In genomic region chr2:190794466-190795184, GRCh38 we compare ENCODE assay signal across 26 cellular contexts.
DNase-seq lines count a peak whose midpoint lies in the region; ATAC-seq, FAIRE-seq and TF ChIP-seq lines count a peak whose summit lies in the region.
"Had no signal": no experiment of that assay in that cellular context is flagged by ENCODE, and none has a peak within 500 bp of the region (broad histone marks: within the 10 kb centered on the region; RNA-seq: fewer than 3 reads in every experiment).

No MANE protein-coding gene starts in this region.

- no peaks in the 10 kb centered on the region for H3K36me3 ChIP-seq in GM12878 (ENCODE audit: control insufficient read depth in 2 of 2, insufficient read depth in 2 of 2, low read length in 1 of 2)
- H3K36me3 ChIP-seq: BLaER1, HAP-1, SJCRH30, tibial nerve had no signal

- TF ChIP-seq EP300 in GM12878 (IDR thresholded peaks at IDR 0.05; ENCODE audit: borderline replicate concordance in 1 of 2, control insufficient read depth in 1 of 2, low read depth in 2 of 2, low read length in 2 of 2): no peak

- H3K4me2 ChIP-seq in GM12878 (ENCODE audit: control insufficient read depth, insufficient read depth): no peak overlapping the region
- H3K4me2 ChIP-seq: BLaER1 had no signal

- no peak overlapping the region for H3K9ac ChIP-seq in GM12878 (ENCODE audit: control insufficient read depth, insufficient read depth, low read length)
- H3K9ac ChIP-seq: BLaER1 had no signal

- H3K27me3 Mint-ChIP-seq in activated CD8-positive, alpha-beta T cell treated with anti-CD3 and anti-CD28 coated beads for 36 hours: no peaks in the 10 kb centered on the region
- no peaks in the 10 kb centered on the region for H3K27me3 Mint-ChIP-seq in activated CD8-positive, alpha-beta T cell treated with anti-CD3 and anti-CD28 coated beads, Interleukin-2, amount 10 ng/mL, durations not matched to agents 7 days and 5 days (ENCODE audit: low read depth)
- no peaks in the 10 kb centered on the region for H3K27me3 Mint-ChIP-seq in stimulated activated naive B cell treated with anti-CD40 and anti-IgM and Interleukin-4, amounts not matched to agents 10 μg/mL and 1 μg/mL and 100 μg/mL, for 72 hours

- H3K27ac Mint-ChIP-seq in activated CD8-positive, alpha-beta T cell treated with anti-CD3 and anti-CD28 coated beads for 36 hours: peak overlapping the region; percentile 89
- H3K27ac Mint-ChIP-seq in activated CD8-positive, alpha-beta T cell treated with anti-CD3 and anti-CD28 coated beads, Interleukin-2, amount 10 ng/mL, durations not matched to agents 7 days and 5 days: no peak overlapping the region
- H3K27ac Mint-ChIP-seq in stimulated activated naive B cell treated with anti-CD40 and anti-IgM and Interleukin-4, amounts not matched to agents 10 μg/mL and 1 μg/mL and 100 μg/mL, for 72 hours: peak overlapping the region; percentile 32
- H3K27ac Mint-ChIP-seq: T-helper 1 cell treated with Interleukin-12 subunit alpha and Interleukin-12 subunit beta and Interleukin-4 antibody, amounts not matched to agents 30 μg/mL and 1 μg/mL, for 36 hours had no signal

- TF ChIP-seq POLR2A in GM12878 (IDR thresholded peaks at IDR 0.05; ENCODE audit: low read depth, low read length): no peak

- H3K27ac ChIP-seq in GM12878 (ENCODE audit: control insufficient read depth, insufficient read depth): no peak overlapping the region
- H3K27ac ChIP-seq: BLaER1, SJCRH30, tibial nerve had no signal

- H3K4me1 Mint-ChIP-seq in activated CD8-positive, alpha-beta T cell treated with anti-CD3 and anti-CD28 coated beads for 36 hours (ENCODE audit: low read depth): peaks cover 50% of the 10 kb centered on the region
- peaks cover 15% of the 10 kb centered on the region for H3K4me1 Mint-ChIP-seq in activated CD8-positive, alpha-beta T cell treated with anti-CD3 and anti-CD28 coated beads, Interleukin-2, amount 10 ng/mL, durations not matched to agents 7 days and 5 days (ENCODE audit: low read depth)
- peaks cover 7 to 16% of the 10 kb centered on the region in 2 donors for H3K4me1 Mint-ChIP-seq in stimulated activated naive B cell treated with anti-CD40 and anti-IgM and Interleukin-4, amounts not matched to agents 10 μg/mL and 1 μg/mL and 100 μg/mL, for 72 hours

- no peaks in the 10 kb centered on the region for H3K9me3 ChIP-seq in GM12878 (replicated peaks; ENCODE audit: control insufficient read depth, insufficient read depth, low read length)
- H3K9me3 ChIP-seq: BLaER1, HAP-1, SJCRH30, tibial nerve had no signal

- intact Hi-C loops in activated CD8-positive, alpha-beta T cell treated with anti-CD3 and anti-CD28 coated beads for 36 hours (cut with micrococcal nuclease): loop anchor here (5.0 kb wide), 1 partner anchor 48 kb away; no protein-coding TSS in a partner anchor
- intact Hi-C loops in GM12878 (cut with micrococcal nuclease; ENCODE audit: unreplicated experiment): no loop called here

- H3K4me3 Mint-ChIP-seq in activated CD8-positive, alpha-beta T cell treated with anti-CD3 and anti-CD28 coated beads for 36 hours: no peak overlapping the region
- H3K4me3 Mint-ChIP-seq in activated CD8-positive, alpha-beta T cell treated with anti-CD3 and anti-CD28 coated beads, Interleukin-2, amount 10 ng/mL, durations not matched to agents 7 days and 5 days: no peak overlapping the region
- H3K4me3 Mint-ChIP-seq in stimulated activated naive B cell treated with anti-CD40 and anti-IgM and Interleukin-4, amounts not matched to agents 10 μg/mL and 1 μg/mL and 100 μg/mL, for 72 hours: no peak overlapping the region
- H3K4me3 Mint-ChIP-seq: T-helper 1 cell treated with Interleukin-12 subunit alpha and Interleukin-12 subunit beta and Interleukin-4 antibody, amounts not matched to agents 30 μg/mL and 1 μg/mL, for 36 hours had no signal

- TF ChIP-seq CTCF in activated CD8-positive, alpha-beta T cell treated with anti-CD3 and anti-CD28 coated beads for 36 hours (IDR thresholded peaks at IDR 0.05): no peak
- TF ChIP-seq CTCF in GM12878 (IDR thresholded peaks at IDR 0.05 in 2 of 3, conservative IDR thresholded peaks at IDR 0.05 in 1 of 3; ENCODE audit: control insufficient read depth in 2 of 3, extremely low read depth in 1 of 3, insufficient read depth in 1 of 3, low read depth in 3 of 3, low read length in 3 of 3): no peak

- H3K36me3 Mint-ChIP-seq in activated CD8-positive, alpha-beta T cell treated with anti-CD3 and anti-CD28 coated beads for 36 hours (ENCODE audit: low read depth): peaks cover 2% of the 10 kb centered on the region
- H3K36me3 Mint-ChIP-seq in activated CD8-positive, alpha-beta T cell treated with anti-CD3 and anti-CD28 coated beads, Interleukin-2, amount 10 ng/mL, durations not matched to agents 7 days and 5 days (ENCODE audit: low read depth): no peaks in the 10 kb centered on the region
- no peaks in the 10 kb centered on the region for H3K36me3 Mint-ChIP-seq in stimulated activated naive B cell treated with anti-CD40 and anti-IgM and Interleukin-4, amounts not matched to agents 10 μg/mL and 1 μg/mL and 100 μg/mL, for 72 hours

- H3K27me3 ChIP-seq in GM12878 (replicated peaks in 1 of 2; ENCODE audit: control insufficient read depth in 2 of 2, insufficient read depth in 2 of 2, low read length in 1 of 2): no peaks in the 10 kb centered on the region
- H3K27me3 ChIP-seq: BLaER1, SJCRH30, tibial nerve had no signal

- no peak for TF ChIP-seq RAD21 in GM12878 (IDR thresholded peaks at IDR 0.05; ENCODE audit: insufficient read depth, low read depth, low read length)

- H3K79me2 ChIP-seq in GM12878 (ENCODE audit: control insufficient read depth, insufficient read depth, low read length): no peaks in the 10 kb centered on the region

- H2AFZ ChIP-seq in GM12878 (ENCODE audit: control insufficient read depth, low read depth, low read length): peak overlapping the region; percentile 28; the same call in 1 of the 2 replicates

- no peaks in the 10 kb centered on the region for H3K4me1 ChIP-seq in GM12878 (ENCODE audit: control insufficient read depth, insufficient read depth, low read length)
- H3K4me1 ChIP-seq: HAP-1 had no signal

- DNase-seq in activated CD8-positive, alpha-beta T cell treated with anti-CD3 and anti-CD28 coated beads for 36 hours: peak; percentile 31
- no peak for DNase-seq in activated CD8-positive, alpha-beta T cell treated with anti-CD3 and anti-CD28 coated beads, Interleukin-2, amount 10 ng/mL, durations not matched to agents 7 days and 5 days
- no peak for DNase-seq in GM12878 (ENCODE audit: low read depth, low spot score)
- no peak for DNase-seq in stimulated activated naive B cell treated with anti-CD40 and anti-IgM and Interleukin-4, amounts not matched to agents 10 μg/mL and 1 μg/mL and 100 μg/mL, for 72 hours
- DNase-seq in D341Med (ENCODE audit: low spot score): no peak
- no peak for DNase-seq in amygdala (lab: John Stamatoyannopoulos, UW)
- DNase-seq: activated CD4-positive, alpha-beta T cell treated with anti-CD3 and anti-CD28 coated beads, Interleukin-2, amount 50 U/mL, for 4 hours; COR-L47; kidney; MM.1S; NCI-H146; NCI-H524; NK-92 treated with Interleukin-12 subunit alpha and Interleukin-12 subunit beta, amount 100 ng/mL, for 24 hours; SJCRH30; stimulated activated CD4-positive, alpha-beta T cell treated with anti-CD3 and anti-CD28 coated beads, Interleukin-2, amount 100 ng/mL, for 24 hours; stimulated activated naive CD4-positive, alpha-beta T cell treated with Interleukin-2 at 50 U/mL for 16 hours had no signal

- 63% methylated on average over 3 of the region's 3 CpGs for WGBS in GM12878 (ENCODE audit: insufficient coverage, insufficient replicate concordance, low lambda C conversion rate, missing lambda C conversion rate)

- SMC1A ChIA-PET in GM12878 (lab: Charles Lee; ENCODE audit: uncharacterized antibody, unreplicated experiment): interaction anchor here (0.6 to 3.8 kb wide), 12 partner anchors 10 to 413 kb away, joined by 3 to 19 read pairs (median 3); no protein-coding TSS in a partner anchor

- no peaks in the 10 kb centered on the region for H4K20me1 ChIP-seq in GM12878 (ENCODE audit: control insufficient read depth, insufficient read depth)
- H4K20me1 ChIP-seq: BLaER1 had no signal

- no TSS peak for BruUV-seq in GM12878 (replicated peaks; lab: Mats Ljungman, UMichigan)

- no peaks in the 10 kb centered on the region for H3K9me3 Mint-ChIP-seq in activated CD8-positive, alpha-beta T cell treated with anti-CD3 and anti-CD28 coated beads for 36 hours
- H3K9me3 Mint-ChIP-seq in activated CD8-positive, alpha-beta T cell treated with anti-CD3 and anti-CD28 coated beads, Interleukin-2, amount 10 ng/mL, durations not matched to agents 7 days and 5 days (ENCODE audit: insufficient read depth): no peaks in the 10 kb centered on the region
- no peaks in the 10 kb centered on the region for H3K9me3 Mint-ChIP-seq in stimulated activated naive B cell treated with anti-CD40 and anti-IgM and Interleukin-4, amounts not matched to agents 10 μg/mL and 1 μg/mL and 100 μg/mL, for 72 hours
- H3K9me3 Mint-ChIP-seq: T-helper 1 cell treated with Interleukin-12 subunit alpha and Interleukin-12 subunit beta and Interleukin-4 antibody, amounts not matched to agents 30 μg/mL and 1 μg/mL, for 36 hours had no signal

- RAD21 ChIA-PET in GM12878 (lab: Charles Lee; ENCODE audit: unreplicated experiment): interaction anchor here (1.5 to 2.5 kb wide), 2 partner anchors 11 to 13 kb away, joined by 4 to 6 read pairs; no protein-coding TSS in a partner anchor

- POLR2A ChIA-PET in activated CD8-positive, alpha-beta T cell treated with anti-CD3 and anti-CD28 coated beads for 36 hours (lab: Charles Lee): interaction anchor here (0.6 kb wide), 1 partner anchor 276 kb away, joined by 3 read pairs; no protein-coding TSS in a partner anchor
- POLR2A ChIA-PET in activated CD8-positive, alpha-beta T cell treated with anti-CD3 and anti-CD28 coated beads, Interleukin-2, amount 10 ng/mL, durations not matched to agents 7 days and 5 days (lab: Charles Lee): interaction anchor here (0.6 kb wide), 1 partner anchor 113 kb away, joined by 3 read pairs; no protein-coding TSS in a partner anchor
- POLR2A ChIA-PET in GM12878 (lab: Charles Lee): interaction anchor here (1.5 kb wide), 1 partner anchor 10 kb away, joined by 4 read pairs; no protein-coding TSS in a partner anchor

- no peak for FAIRE-seq in GM12878 (lab: Jason Lieb, UNC)
- FAIRE-seq: endometrium had no signal

- in situ Hi-C loops in GM12878 (cut with MboI): no loop called here

- peak; percentile 22 for ATAC-seq in activated CD8-positive, alpha-beta T cell treated with anti-CD3 and anti-CD28 coated beads for 36 hours
- no peak for ATAC-seq in activated CD8-positive, alpha-beta T cell treated with anti-CD3 and anti-CD28 coated beads, Interleukin-2, amount 10 ng/mL, durations not matched to agents 7 days and 5 days
- ATAC-seq in HG02610 (IDR thresholded peaks at IDR 0.05; ENCODE audit: unreplicated experiment) (peak; percentile 64), GM12878 (peak; percentile 47), GM19351 (IDR thresholded peaks at IDR 0.05; ENCODE audit: unreplicated experiment) (no peak)
- ATAC-seq in stimulated activated naive B cell treated with anti-CD40 and anti-IgM and Interleukin-4, amounts not matched to agents 10 μg/mL and 1 μg/mL and 100 μg/mL, for 72 hours (replicated peaks): peak in 1 of 2 donors; percentile 29
- ATAC-seq: Panc1 had no signal

- H3K4me3 ChIP-seq in GM12878: no peak overlapping the region
- H3K4me3 ChIP-seq: BLaER1, HAP-1, lung, SJCRH30, skin epidermis, tibial nerve had no signal

- CTCF ChIA-PET in activated CD8-positive, alpha-beta T cell treated with anti-CD3 and anti-CD28 coated beads for 36 hours (lab: Charles Lee): interaction anchor here (1.7 to 1.8 kb wide), 2 partner anchors 11 to 13 kb away, joined by 6 to 8 read pairs; no protein-coding TSS in a partner anchor
- CTCF ChIA-PET in activated CD8-positive, alpha-beta T cell treated with anti-CD3 and anti-CD28 coated beads, Interleukin-2, amount 10 ng/mL, durations not matched to agents 7 days and 5 days (lab: Charles Lee): interaction anchor here (0.8 to 1.5 kb wide), 4 partner anchors 9 to 159 kb away, joined by 3 to 5 read pairs (median 3); no protein-coding TSS in a partner anchor
- CTCF ChIA-PET in GM12878 (lab: Yijun Ruan, JAX): interaction anchor here (0.7 to 3.5 kb wide), 9 partner anchors 11 to 159 kb away, joined by 3 to 23 read pairs (median 4); no protein-coding TSS in a partner anchor

Comparison
In these comparisons a context has a peak if more than half of its experiments do, and no peak if none do; other contexts are left out.
1. ATAC-seq: peak in activated CD8-positive, alpha-beta T cell treated with anti-CD3 and anti-CD28 coated beads for 36 hours (single experiment), HG02610 (single experiment) and GM12878 (single experiment); none in activated CD8-positive, alpha-beta T cell treated with anti-CD3 and anti-CD28 coated beads, Interleukin-2, amount 10 ng/mL, durations not matched to agents 7 days and 5 days (single experiment) and GM19351 (single experiment).